14 cellular contexts compared by ENCODE assay signal in genomic region chr13:29752175-29752574, GRCh38.
DNase-seq lines count a peak whose midpoint lies in the region; ATAC-seq, FAIRE-seq and TF ChIP-seq lines count a peak whose summit lies in the region.
"Had no signal": no experiment of that assay in that cellular context is flagged by ENCODE, and none has a peak within 500 bp of the region (broad histone marks: within the 10 kb centered on the region; RNA-seq: fewer than 3 reads in every experiment).

No MANE protein-coding gene starts in this region.

- H4K20me1 ChIP-seq in HepG2 (ENCODE audit: insufficient read depth, low read length) (no peaks in the 10 kb centered on the region), OCI-LY3 (ENCODE audit: insufficient read depth, low read length) (no peaks in the 10 kb centered on the region)

- no peak for TF ChIP-seq CTCF in HepG2 (CRISPR knock-in tag; IDR thresholded peaks at IDR 0.05)
- TF ChIP-seq CTCF in right lobe of liver (IDR thresholded peaks at IDR 0.05) = no peak
- TF ChIP-seq CTCF in OCI-LY3 (IDR thresholded peaks at IDR 0.05; ENCODE audit: low read depth, low read length) = no peak

- H3K79me2 ChIP-seq in HepG2 (ENCODE audit: insufficient read depth, low read length) (no peaks in the 10 kb centered on the region), OCI-LY3 (ENCODE audit: low read length) (no peaks in the 10 kb centered on the region)

- H3K4me3 Mint-ChIP-seq in memory B cell = no peak overlapping the region
- H3K4me3 Mint-ChIP-seq: CD14-positive monocyte; CD8-positive, alpha-beta T cell had no signal

- H3K9me3 Mint-ChIP-seq in memory B cell = no peaks in the 10 kb centered on the region
- H3K9me3 Mint-ChIP-seq: CD8-positive, alpha-beta T cell had no signal

- 3% methylated on average over 4 of the region's 4 CpGs for WGBS in HepG2 (ENCODE audit: low lambda C conversion rate)
- 73% methylated on average over 4 of the region's 4 CpGs for WGBS in right lobe of liver (ENCODE audit: insufficient coverage, low coverage, low lambda C conversion rate, missing lambda C conversion rate)

- H3K36me3 ChIP-seq in HepG2 (replicated peaks in 1 of 2; ENCODE audit: control insufficient read depth in 1 of 2, insufficient read depth in 2 of 2, low read length in 2 of 2) (no peaks in the 10 kb centered on the region), right lobe of liver (no peaks in the 10 kb centered on the region), OCI-LY3 (replicated peaks; ENCODE audit: low read depth, low read length) (no peaks in the 10 kb centered on the region)

- DNase-seq in HepG2 (ENCODE audit: low spot score) (no peak), right lobe of liver (no peak), memory B cell (ENCODE audit: low spot score in 2 of 2) (no peak), G401 (ENCODE audit: low spot score) (no peak), iPS-NIHi11 (ENCODE audit: low spot score) (no peak)
- DNase-seq: CD8-positive, alpha-beta T cell; COR-L47; DMS153; GM23248 had no signal

- no peak for FAIRE-seq in HepG2 (lab: Jason Lieb, UNC)
- FAIRE-seq: D721Med, GM12891, H54 had no signal

- H3K9me3 ChIP-seq in HepG2 (ENCODE audit: low read length) = no peaks in the 10 kb centered on the region
- no peaks in the 10 kb centered on the region for H3K9me3 ChIP-seq in right lobe of liver
- no peaks in the 10 kb centered on the region for H3K9me3 ChIP-seq in OCI-LY3 (ENCODE audit: insufficient read depth, low read length)

- H3K4me1 ChIP-seq in HepG2 (ENCODE audit: insufficient read depth, low read length) = peaks cover 7% of the 10 kb centered on the region; the same call in 1 of the 2 replicates
- H3K4me1 ChIP-seq in right lobe of liver = no peaks in the 10 kb centered on the region
- peaks cover 23% of the 10 kb centered on the region for H3K4me1 ChIP-seq in OCI-LY3 (ENCODE audit: low read length)

- H3K27ac Mint-ChIP-seq in memory B cell = no peak overlapping the region
- H3K27ac Mint-ChIP-seq: CD14-positive monocyte; CD8-positive, alpha-beta T cell had no signal

- no peak overlapping the region for H3K9ac ChIP-seq in HepG2 (ENCODE audit: insufficient read depth, low read depth, low read length)
- H3K9ac ChIP-seq in OCI-LY3 (ENCODE audit: low read length) = no peak overlapping the region
- H3K9ac ChIP-seq: GM23248 had no signal

- ATAC-seq in HepG2 (no peak), right lobe of liver (no peak), memory B cell (ENCODE audit: low read depth) (peak; percentile 65)
- ATAC-seq: CD8-positive, alpha-beta T cell had no signal

- CTCF ChIA-PET in HepG2 (lab: Yijun Ruan, JAX; ENCODE audit: low intra/inter-chr PET ratio, low total read pairs) = no interaction called here

- TF ChIP-seq POLR2A in HepG2 (IDR thresholded peaks at IDR 0.05; ENCODE audit: insufficient read depth in 1 of 2, low read depth in 2 of 2, low read length in 2 of 2) (no peak), right lobe of liver (IDR thresholded peaks at IDR 0.05) (no peak)

- no peak for TF ChIP-seq EP300 in HepG2 (IDR thresholded peaks at IDR 0.05; ENCODE audit: low read depth in 2 of 2, low read length in 2 of 2)
- TF ChIP-seq EP300 in HepG2 (CRISPR knock-in tag; IDR thresholded peaks at IDR 0.05; ENCODE audit: borderline replicate concordance) = no peak

- POLR2A ChIA-PET in HepG2 (lab: Yijun Ruan, JAX) = no interaction called here

- H3K27ac ChIP-seq in HepG2 (ENCODE audit: extremely low read length, insufficient read depth, low read length) = no peak overlapping the region
- H3K27ac ChIP-seq in right lobe of liver = no peak overlapping the region
- H3K27ac ChIP-seq in OCI-LY3 (ENCODE audit: low read length) = no peak overlapping the region
- H3K27ac ChIP-seq: GM23248 had no signal

- BruUV-seq in HepG2 (replicated peaks; lab: Mats Ljungman, UMichigan) = no TSS peak

- peaks cover 10% of the 10 kb centered on the region for H3K4me1 Mint-ChIP-seq in memory B cell
- H3K4me1 Mint-ChIP-seq: CD14-positive monocyte had no signal

- no peak for TF ChIP-seq RAD21 in HepG2 (CRISPR knock-in tag; IDR thresholded peaks at IDR 0.05)

- no peaks in the 10 kb centered on the region for H3K36me3 Mint-ChIP-seq in memory B cell
- H3K36me3 Mint-ChIP-seq: CD14-positive monocyte; CD8-positive, alpha-beta T cell had no signal

- in situ Hi-C loops in HepG2 (cut with HindIII; ENCODE audit: extremely low pct_ligation_motif_present, low pct_unique_long_range_greater_than_20kb) (no loop called here), G401 (cut with HindIII; ENCODE audit: low sequenced_read_pairs) (no loop called here)

- peaks cover 5% of the 10 kb centered on the region for H3K27me3 Mint-ChIP-seq in memory B cell

- no peak overlapping the region for H3K4me2 ChIP-seq in HepG2 (ENCODE audit: low read depth, low read length)
- peak overlapping the region; percentile 25 for H3K4me2 ChIP-seq in OCI-LY3 (ENCODE audit: low read length)

- no peaks in the 10 kb centered on the region; a peak in 1 of 5 replicates for H3K27me3 ChIP-seq in HepG2 (ENCODE audit: control insufficient read depth in 1 of 2, insufficient read depth in 2 of 2, low read length in 2 of 2)
- no peaks in the 10 kb centered on the region for H3K27me3 ChIP-seq in right lobe of liver
- H3K27me3 ChIP-seq in OCI-LY3 (ENCODE audit: low read depth, low read length) = no peaks in the 10 kb centered on the region

- no peak overlapping the region for H3K4me3 ChIP-seq in HepG2 (replicated peaks in 1 of 3; ENCODE audit: insufficient read depth in 1 of 3, low read depth in 2 of 3, low read length in 3 of 3)
- no peak overlapping the region for H3K4me3 ChIP-seq in right lobe of liver
- no peak overlapping the region for H3K4me3 ChIP-seq in OCI-LY3 (ENCODE audit: low read length)
- H3K4me3 ChIP-seq: GM23248 had no signal

- intact Hi-C loops in HepG2 (cut with micrococcal nuclease; ENCODE audit: unreplicated experiment) (no loop called here), right lobe of liver (cut with DNase I) (no loop called here)

- H2AFZ ChIP-seq in HepG2 (ENCODE audit: low read length) = no peak overlapping the region
- H2AFZ ChIP-seq in OCI-LY3 (ENCODE audit: low read depth, low read length) = no peak overlapping the region
- H2AFZ ChIP-seq: GM23248 had no signal

TF ChIP-seq in HepG2, 621 proteins besides CTCF, POLR2A, EP300 and RAD21:
- no peak for TF ChIP-seq SMAD9 (CRISPR knock-in tag; IDR thresholded peaks at IDR 0.05)
- TF ChIP-seq ATF1 (CRISPR knock-in tag; IDR thresholded peaks at IDR 0.05) = no peak
- TF ChIP-seq MAFF (IDR thresholded peaks at IDR 0.05; ENCODE audit: low read depth, low read length) = peak; percentile 50; the same call in 1 of the 2 replicates
- no peak for TF ChIP-seq LCORL (IDR thresholded peaks at IDR 0.05)
- TF ChIP-seq LCORL (CRISPR knock-in tag; IDR thresholded peaks at IDR 0.05) = no peak
- TF ChIP-seq MAFK (conservative IDR thresholded peaks at IDR 0.05 in 1 of 2, IDR thresholded peaks at IDR 0.05 in 1 of 2; ENCODE audit: low read length in 2 of 2) = peak; percentile 38 to 50; a peak in 3 of 4 replicates
